ENCODE assay signal across 18 cellular contexts in genomic region chr2:16226942-16227664, GRCh38.
DNase-seq lines count a peak whose midpoint lies in the region; ATAC-seq and TF ChIP-seq lines count a peak whose summit lies in the region.
"Had no signal": no experiment of that assay in that cellular context is flagged by ENCODE, and none has a peak within 500 bp of the region (broad histone marks: within the 10 kb centered on the region; RNA-seq: fewer than 3 reads in every experiment).

No MANE protein-coding gene starts in this region.

- BruUV-seq in A673 (replicated peaks; lab: Mats Ljungman, UMichigan): no TSS peak

- H3K9me3 ChIP-seq in A673 (ENCODE audit: low read depth, low read length, poor library complexity, severe bottlenecking) (no peaks in the 10 kb centered on the region), suprapubic skin (no peaks in the 10 kb centered on the region)

- H3K4me1 ChIP-seq in A673 (ENCODE audit: insufficient read depth, low read length, poor library complexity, severe bottlenecking) (peaks cover 5% of the 10 kb centered on the region), suprapubic skin (peaks cover 12% of the 10 kb centered on the region), foreskin keratinocyte (no peaks in the 10 kb centered on the region)

- H3K27ac ChIP-seq in A673 (ENCODE audit: low read depth, low read length, poor library complexity, severe bottlenecking): no peak overlapping the region
- no peak overlapping the region for H3K27ac ChIP-seq in suprapubic skin
- H3K27ac ChIP-seq in foreskin keratinocyte: no peak overlapping the region
- H3K27ac ChIP-seq: coronary artery had no signal

- TF ChIP-seq EP300 in Ishikawa (IDR thresholded peaks at IDR 0.05; ENCODE audit: borderline replicate concordance) (no peak), suprapubic skin (IDR thresholded peaks at IDR 0.05) (no peak)

- TF ChIP-seq POLR2A in suprapubic skin (IDR thresholded peaks at IDR 0.05): no peak

- CTCF ChIA-PET in A673 (lab: Charles Lee): no interaction called here

- H3K27me3 ChIP-seq in A673 (replicated peaks; ENCODE audit: insufficient read depth, low read depth, low read length, poor library complexity) (no peaks in the 10 kb centered on the region), suprapubic skin (peaks cover 20% of the 10 kb centered on the region), foreskin keratinocyte (no peaks in the 10 kb centered on the region)

- H3K36me3 ChIP-seq in A673 (ENCODE audit: insufficient read depth, low read length, poor library complexity, severe bottlenecking) (no peaks in the 10 kb centered on the region), suprapubic skin (no peaks in the 10 kb centered on the region)

- no peak for TF ChIP-seq RAD21 in Ishikawa (IDR thresholded peaks at IDR 0.05; ENCODE audit: low read depth)

- no peak for ATAC-seq in foreskin keratinocyte
- ATAC-seq: activated CD4-positive, CD25-positive, alpha-beta regulatory T cell treated with anti-CD3 and anti-CD28 coated beads, Interleukin-2, amount 50 U/mL, for 24 hours; activated CD8-positive, alpha-beta memory T cell treated with anti-CD3 and anti-CD28 coated beads, Interleukin-2, amount 10 ng/mL, durations not matched to agents 7 days and 5 days; CD8-positive, alpha-beta T cell; GM12878 had no signal

- peak; percentile 84 for DNase-seq in A673 (ENCODE audit: low spot score)
- peak; percentile 81 for DNase-seq in NCI-H524 treated with DMSO at 0.1 percent for 48 hours (lab: John Stamatoyannopoulos, UW)
- DNase-seq in inferior parietal cortex (ENCODE audit: extremely low spot score): peak; percentile 22
- no peak for DNase-seq in suprapubic skin (ENCODE audit: low spot score in 2 of 2)
- DNase-seq in GM19240 (ENCODE audit: insufficient read length, low spot score): no peak
- DNase-seq in foreskin keratinocyte: no peak
- no peak for DNase-seq in NOMO-1 treated with dmso at 0.1 percent for 144 hours (lab: John Stamatoyannopoulos, UW; ENCODE audit: unreplicated experiment)
- DNase-seq: activated CD8-positive, alpha-beta memory T cell treated with anti-CD3 and anti-CD28 coated beads, Interleukin-2, amount 10 ng/mL, durations not matched to agents 7 days and 5 days; activated gamma-delta T cell; CD8-positive, alpha-beta T cell; right cardiac atrium; SHP77 treated with DMSO at 0.1 percent for 48 hours; T-helper 2 cell had no signal

- TF ChIP-seq CTCF in A673 (conservative IDR thresholded peaks at IDR 0.05; ENCODE audit: low read depth, low read length): no peak
- no peak for TF ChIP-seq CTCF in suprapubic skin (IDR thresholded peaks at IDR 0.05)
- no peak for TF ChIP-seq CTCF in foreskin keratinocyte (conservative IDR thresholded peaks at IDR 0.05)

- 23% methylated on average over 17 of the region's 21 CpGs for WGBS in suprapubic skin

- intact Hi-C loops in A673 (cut with micrococcal nuclease; ENCODE audit: unreplicated experiment): loop anchor here (10.0 kb wide), 1 partner anchor 282 kb away; the partner anchor contains the start of gene MYCN

- H3K4me3 ChIP-seq in A673 (ENCODE audit: low read depth, low read length, poor library complexity, severe bottlenecking) (no peak overlapping the region), suprapubic skin (no peak overlapping the region)
- H3K4me3 ChIP-seq: coronary artery, GM12878, lung had no signal

- POLR2A ChIA-PET in A673 (lab: Charles Lee; ENCODE audit: low non-redundant PET): no interaction called here

TF ChIP-seq in Ishikawa, 13 proteins besides CTCF, POLR2A, EP300 and RAD21:
- peak; percentile 51; the same call in 1 of the 2 replicates for TF ChIP-seq TEAD4 (IDR thresholded peaks at IDR 0.05)
- TF ChIP-seq REST (IDR thresholded peaks at IDR 0.05; ENCODE audit: low read depth): no peak
- TF ChIP-seq NFIC (IDR thresholded peaks at IDR 0.05): peak; percentile 93

Comparison
In these comparisons a context has a peak if more than half of its experiments do, and no peak if none do; other contexts are left out.
1. DNase-seq: peak in A673 (single experiment), NCI-H524 treated with DMSO at 0.1 percent for 48 hours (single experiment) and inferior parietal cortex (single experiment); none in suprapubic skin (0 of 2), GM19240 (single experiment), foreskin keratinocyte (0 of 2) and NOMO-1 treated with dmso at 0.1 percent for 144 hours (single experiment).